ENCODE assay signal across 8 cellular contexts in genomic region chr4:179867300-179867878, GRCh38.
A peak's percentile ranks its signal among the peaks of the same experiment; 100 is the strongest.
DNase-seq lines count a peak whose midpoint lies in the region; ATAC-seq lines count a peak whose summit lies in the region.

No MANE protein-coding gene starts in this region.

- ATAC-seq in GM19035 (IDR thresholded peaks at IDR 0.05; ENCODE audit: unreplicated experiment) (peak; percentile 98), HG03135 (IDR thresholded peaks at IDR 0.05; ENCODE audit: unreplicated experiment) (peak; percentile 98)

- no peaks in the 10 kb centered on the region for H3K4me1 ChIP-seq in adipocyte (ENCODE audit: control insufficient read depth, insufficient read depth, low read length)

- no peaks in the 10 kb centered on the region for H3K9me3 ChIP-seq in adipocyte (ENCODE audit: control insufficient read depth, low read length)

- no peaks in the 10 kb centered on the region for H3K27me3 ChIP-seq in adipocyte (replicated peaks; ENCODE audit: control insufficient read depth, insufficient read depth, low read length)

- H3K4me3 ChIP-seq in adipocyte (ENCODE audit: low read length): no peak overlapping the region

- no peaks in the 10 kb centered on the region for H3K36me3 ChIP-seq in adipocyte (ENCODE audit: control insufficient read depth, insufficient read depth, low read length, severe bottlenecking)

- DNase-seq in DMS53 treated with DMSO at 0.1 percent for 48 hours (lab: John Stamatoyannopoulos, UW; ENCODE audit: unreplicated experiment) (peak; percentile 41), NCI-H82 treated with DMSO at 0.1 percent for 48 hours (lab: John Stamatoyannopoulos, UW; ENCODE audit: unreplicated experiment) (peak; percentile 25), adipocyte (ENCODE audit: low read depth) (peak; percentile 64), left kidney (ENCODE audit: low read depth, low spot score) (peak; percentile 87), KG1 (lab: John Stamatoyannopoulos, UW) (no peak), activated gamma-delta T cell treated with Interleukin-2 at 50 U/mL for 16 hours (no peak)

- H3K9ac ChIP-seq in adipocyte (ENCODE audit: low read length): no peak overlapping the region

Comparison
In these comparisons a context has a peak if more than half of its experiments do, and no peak if none do; other contexts are left out.
1. DNase-seq: peak in DMS53 treated with DMSO at 0.1 percent for 48 hours (single experiment), NCI-H82 treated with DMSO at 0.1 percent for 48 hours (single experiment), adipocyte (single experiment) and left kidney (single experiment); none in KG1 (single experiment) and activated gamma-delta T cell treated with Interleukin-2 at 50 U/mL for 16 hours (single experiment).